11 cellular contexts compared by ENCODE assay signal in the genomic region with DNA sequence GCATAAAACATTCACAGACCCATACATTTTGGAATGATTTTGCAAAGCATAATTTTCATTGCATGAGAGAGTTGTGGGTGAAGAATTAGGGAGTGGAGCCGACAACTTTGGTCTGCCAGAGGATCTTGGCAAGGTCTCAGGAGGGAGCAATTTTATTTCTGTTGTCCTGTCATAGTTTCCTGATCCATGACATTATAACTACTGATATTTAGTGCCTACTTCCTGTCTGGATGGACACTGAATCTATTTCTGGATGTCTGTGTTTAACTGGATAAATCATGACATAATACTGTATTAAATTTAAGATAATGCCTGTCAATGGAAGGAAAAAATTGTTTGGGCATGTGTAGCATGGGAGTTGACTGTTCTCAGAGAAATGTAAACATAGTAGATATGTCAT. TPM values are rescaled to one million over a fixed set of nuclear protein-coding genes. Genes with fewer than 3 reads are reported as not detected.
DNase-seq lines count a peak whose midpoint lies in the region; ATAC-seq and TF ChIP-seq lines count a peak whose summit lies in the region.
"Had no signal": no experiment of that assay in that cellular context is flagged by ENCODE, and none has a peak within 500 bp of the region (broad histone marks: within the 10 kb centered on the region; RNA-seq: fewer than 3 reads in every experiment).

No MANE protein-coding gene starts in this region.

- peaks cover 13% of the 10 kb centered on the region for H3K27me3 ChIP-seq in transverse colon

- in situ Hi-C loops in transverse colon (cut with MboI; ENCODE audit: low pct_ligation_motif_present in 1 of 4, low pct_unique_long_range_greater_than_20kb in 1 of 4, low sequenced_read_pairs in 3 of 4) = loop anchor here (10.0 to 25.0 kb wide), 6 partner anchors 155 to 1347 kb away; no protein-coding TSS in a partner anchor

- peaks cover 74% of the 10 kb centered on the region for H3K4me1 Mint-ChIP-seq in activated T-cell treated with anti-CD3 and anti-CD28 coated beads, Interleukin-2, amount 50 U/mL, for 24 hours (ENCODE audit: low read depth)

- H3K9me3 ChIP-seq in transverse colon = no peaks in the 10 kb centered on the region

- peak overlapping the region; percentile 8 to 86 (median 80) for H3K27ac ChIP-seq in transverse colon
- H3K27ac ChIP-seq: foreskin keratinocyte had no signal

- H3K27me3 Mint-ChIP-seq in activated T-cell treated with anti-CD3 and anti-CD28 coated beads, Interleukin-2, amount 50 U/mL, for 24 hours = no peaks in the 10 kb centered on the region

- H3K9me3 Mint-ChIP-seq in activated T-cell treated with anti-CD3 and anti-CD28 coated beads, Interleukin-2, amount 50 U/mL, for 24 hours = no peaks in the 10 kb centered on the region

- peak overlapping the region; percentile 98 for H3K27ac Mint-ChIP-seq in activated T-cell treated with anti-CD3 and anti-CD28 coated beads, Interleukin-2, amount 50 U/mL, for 24 hours

- peak overlapping the region in 2 of 4 donors; percentile 4 to 51 for H3K4me3 ChIP-seq in transverse colon

- peak overlapping the region; percentile 97 for H3K4me3 Mint-ChIP-seq in activated T-cell treated with anti-CD3 and anti-CD28 coated beads, Interleukin-2, amount 50 U/mL, for 24 hours

- no peak for ATAC-seq in GM21529 (IDR thresholded peaks at IDR 0.05; ENCODE audit: unreplicated experiment)
- ATAC-seq: foreskin keratinocyte had no signal

- peaks cover 0 to 15% (median 8%) of the 10 kb centered on the region in 4 donors for H3K4me1 ChIP-seq in transverse colon

- intact Hi-C loops in transverse colon (cut with DNase I; ENCODE audit: low total_unique reads) = no loop called here

- DNase-seq in activated T-cell treated with anti-CD3 and anti-CD28 coated beads, Interleukin-2, amount 50 U/mL, for 24 hours = no peak
- DNase-seq in activated T-cell treated with anti-CD3 and anti-CD28 coated beads, Interleukin-2, amount 50 U/mL, for 48 hours = no peak
- peak; percentile 25 for DNase-seq in RPMI7951 (ENCODE audit: low read depth)
- DNase-seq in fibroblast of peridontal ligament (ENCODE audit: extremely low read depth) = peak; percentile 28
- DNase-seq in transverse colon = no peak
- DNase-seq in 8988T = no peak
- DNase-seq in NCI-H1417 (lab: John Stamatoyannopoulos, UW) = no peak
- DNase-seq: C1 segment of cervical spinal cord, NCI-H1417 treated with DMSO at 0.1 percent for 48 hours had no signal

- peaks cover 65% of the 10 kb centered on the region for H3K36me3 Mint-ChIP-seq in activated T-cell treated with anti-CD3 and anti-CD28 coated beads, Interleukin-2, amount 50 U/mL, for 24 hours (ENCODE audit: low read depth)

- TF ChIP-seq POLR2A in transverse colon (IDR thresholded peaks at IDR 0.05) = no peak

- WGBS in transverse colon (ENCODE audit: low coverage in 1 of 2), 2 donors = 11 to 17% methylated on average over 1 of the region's 1 CpG

- TF ChIP-seq EP300 in transverse colon (IDR thresholded peaks at IDR 0.05; ENCODE audit: low read depth) = no peak

- TF ChIP-seq CTCF in transverse colon (IDR thresholded peaks at IDR 0.05) = no peak

- H3K36me3 ChIP-seq in transverse colon = no peaks in the 10 kb centered on the region

RNA-seq across cellular contexts. Expression of a gene that starts 2.5 kb away (rescaled TPM):
- total RNA-seq in RPMI7951 (2014; rRNA removed; shearing (Covaris generic)) = 78.1 and 89.6 TPM in 2 replicates
- total RNA-seq in transverse colon = 10 to 100 TPM in 1 of 4 donors, 1 to 10 TPM in 3; 1.1 to 30.8 (median 5.1) TPM

Comparison
In these comparisons a context has a peak if more than half of its experiments do, and no peak if none do; other contexts are left out.
1. DNase-seq: peak in RPMI7951 (single experiment) and fibroblast of peridontal ligament (single experiment); none in activated T-cell treated with anti-CD3 and anti-CD28 coated beads, Interleukin-2, amount 50 U/mL, for 24 hours (single experiment), activated T-cell treated with anti-CD3 and anti-CD28 coated beads, Interleukin-2, amount 50 U/mL, for 48 hours (0 of 2), transverse colon (single experiment), 8988T (single experiment) and NCI-H1417 (0 of 3).